ENCODE assay signal across 1 cellular context in the genomic region with DNA sequence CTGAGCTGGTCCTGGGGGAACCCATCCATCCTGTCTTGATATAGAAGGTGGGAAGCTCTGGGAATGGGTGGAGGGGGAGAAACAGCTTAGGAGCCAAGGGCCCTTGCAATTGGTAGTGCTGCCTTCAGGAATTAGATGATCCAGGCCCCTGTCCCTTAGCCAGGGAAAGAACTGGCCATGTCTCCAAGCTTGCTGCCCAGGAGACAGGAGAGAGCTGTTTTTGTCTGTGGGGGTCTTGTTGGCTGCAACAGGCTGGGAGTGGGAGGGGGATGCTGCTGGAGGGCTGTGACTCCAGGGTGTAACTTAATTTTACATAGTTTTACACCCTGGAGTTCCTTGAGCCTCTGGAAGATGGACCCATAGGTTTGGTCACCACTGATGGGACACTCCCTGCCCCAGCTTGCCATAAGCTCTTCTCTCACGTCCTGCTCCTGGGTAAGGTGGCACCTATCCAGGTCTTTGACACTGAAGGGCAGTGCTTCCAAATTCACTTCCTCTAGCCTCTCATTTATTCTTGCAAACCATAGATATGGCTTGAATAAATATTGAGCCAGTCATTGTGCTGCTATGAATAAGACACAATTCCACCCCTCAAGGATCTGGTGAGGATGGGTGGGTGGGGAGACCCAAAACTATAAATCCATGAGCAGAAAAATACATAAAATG.
TF ChIP-seq lines count a peak whose summit lies in the region.

No MANE protein-coding gene starts in this region.

TF ChIP-seq in HepG2, 621 proteins besides CTCF, POLR2A, EP300 and RAD21 (continued from another document and continues in another):
- no peak for TF ChIP-seq PREB (CRISPR knock-in tag; IDR thresholded peaks at IDR 0.05)
- no peak for TF ChIP-seq CSRNP2 (CRISPR knock-in tag; conservative IDR thresholded peaks at IDR 0.05; ENCODE audit: low read depth)
- 0 out of 2 replicates have a peak, but pooled peaks have one; percentile 10 for TF ChIP-seq SIN3A (IDR thresholded peaks at IDR 0.05; ENCODE audit: borderline replicate concordance, low read depth, low read length)
- TF ChIP-seq CEBPG (CRISPR knock-in tag; IDR thresholded peaks at IDR 0.05) = no peak
- TF ChIP-seq TARDBP (CRISPR knock-in tag; IDR thresholded peaks at IDR 0.05) = no peak
- TF ChIP-seq, protein P1, sequence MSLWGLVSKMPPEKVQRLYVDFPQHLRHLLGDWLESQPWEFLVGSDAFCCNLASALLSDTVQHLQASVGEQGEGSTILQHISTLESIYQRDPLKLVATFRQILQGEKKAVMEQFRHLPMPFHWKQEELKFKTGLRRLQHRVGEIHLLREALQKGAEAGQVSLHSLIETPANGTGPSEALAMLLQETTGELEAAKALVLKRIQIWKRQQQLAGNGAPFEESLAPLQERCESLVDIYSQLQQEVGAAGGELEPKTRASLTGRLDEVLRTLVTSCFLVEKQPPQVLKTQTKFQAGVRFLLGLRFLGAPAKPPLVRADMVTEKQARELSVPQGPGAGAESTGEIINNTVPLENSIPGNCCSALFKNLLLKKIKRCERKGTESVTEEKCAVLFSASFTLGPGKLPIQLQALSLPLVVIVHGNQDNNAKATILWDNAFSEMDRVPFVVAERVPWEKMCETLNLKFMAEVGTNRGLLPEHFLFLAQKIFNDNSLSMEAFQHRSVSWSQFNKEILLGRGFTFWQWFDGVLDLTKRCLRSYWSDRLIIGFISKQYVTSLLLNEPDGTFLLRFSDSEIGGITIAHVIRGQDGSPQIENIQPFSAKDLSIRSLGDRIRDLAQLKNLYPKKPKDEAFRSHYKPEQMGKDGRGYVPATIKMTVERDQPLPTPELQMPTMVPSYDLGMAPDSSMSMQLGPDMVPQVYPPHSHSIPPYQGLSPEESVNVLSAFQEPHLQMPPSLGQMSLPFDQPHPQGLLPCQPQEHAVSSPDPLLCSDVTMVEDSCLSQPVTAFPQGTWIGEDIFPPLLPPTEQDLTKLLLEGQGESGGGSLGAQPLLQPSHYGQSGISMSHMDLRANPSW (CRISPR knock-in tag; IDR thresholded peaks at IDR 0.05; ENCODE audit: borderline replicate concordance) = no peak
- TF ChIP-seq SOX6 (IDR thresholded peaks at IDR 0.05) = no peak
- no peak for TF ChIP-seq SOX6 (CRISPR knock-in tag; IDR thresholded peaks at IDR 0.05)
- peak; percentile 93 for TF ChIP-seq MBD4 (IDR thresholded peaks at IDR 0.05; ENCODE audit: borderline replicate concordance, low read length)
- TF ChIP-seq ZNF503 (CRISPR knock-in tag; IDR thresholded peaks at IDR 0.05) = no peak
- TF ChIP-seq NFIB (CRISPR knock-in tag; IDR thresholded peaks at IDR 0.05; ENCODE audit: borderline replicate concordance) = no peak
- TF ChIP-seq RCOR2 (CRISPR knock-in tag; IDR thresholded peaks at IDR 0.05) = no peak
- TF ChIP-seq E2F2 (CRISPR knock-in tag; IDR thresholded peaks at IDR 0.05; ENCODE audit: borderline replicate concordance) = no peak
- TF ChIP-seq ZNF20 (CRISPR knock-in tag; IDR thresholded peaks at IDR 0.05) = no peak
- TF ChIP-seq ZNF30 (CRISPR knock-in tag; IDR thresholded peaks at IDR 0.05) = no peak
- peak; percentile 30; the same call in 1 of the 2 replicates for TF ChIP-seq MEF2D (CRISPR knock-in tag; IDR thresholded peaks at IDR 0.05)
- 0 out of 2 replicates have a peak, but pooled peaks have one; percentile 20 for TF ChIP-seq HDAC1 (CRISPR knock-in tag; IDR thresholded peaks at IDR 0.05)
- 0 out of 2 replicates have a peak, but pooled peaks have one; percentile 34 for TF ChIP-seq HES4 (CRISPR knock-in tag; IDR thresholded peaks at IDR 0.05; ENCODE audit: borderline replicate concordance)
- TF ChIP-seq ZNF703 (CRISPR knock-in tag; IDR thresholded peaks at IDR 0.05; ENCODE audit: borderline replicate concordance) = no peak
- TF ChIP-seq FOXJ3 (CRISPR knock-in tag; IDR thresholded peaks at IDR 0.05; ENCODE audit: borderline replicate concordance) = no peak
- TF ChIP-seq ZNF609 (CRISPR knock-in tag; IDR thresholded peaks at IDR 0.05; ENCODE audit: borderline replicate concordance) = 0 out of 2 replicates have a peak, but pooled peaks have one; percentile 4
- TF ChIP-seq NFIC (IDR thresholded peaks at IDR 0.05; ENCODE audit: low read length) = 0 out of 2 replicates have a peak, but pooled peaks have one; percentile 15
- TF ChIP-seq HNF1B (CRISPR knock-in tag; IDR thresholded peaks at IDR 0.05) = peak; percentile 83
- no peak for TF ChIP-seq ZNF557 (CRISPR knock-in tag; IDR thresholded peaks at IDR 0.05)
- TF ChIP-seq RBM22 (optimal IDR thresholded peaks at IDR 0.05; ENCODE audit: low read length) = peak; percentile 100
- TF ChIP-seq SRSF4 (IDR thresholded peaks at IDR 0.05; ENCODE audit: low read depth, low read length, poor library complexity, severe bottlenecking) = no peak
- TF ChIP-seq ZNF138 (CRISPR knock-in tag; IDR thresholded peaks at IDR 0.05; ENCODE audit: low read depth) = no peak
- TF ChIP-seq, protein P2, sequence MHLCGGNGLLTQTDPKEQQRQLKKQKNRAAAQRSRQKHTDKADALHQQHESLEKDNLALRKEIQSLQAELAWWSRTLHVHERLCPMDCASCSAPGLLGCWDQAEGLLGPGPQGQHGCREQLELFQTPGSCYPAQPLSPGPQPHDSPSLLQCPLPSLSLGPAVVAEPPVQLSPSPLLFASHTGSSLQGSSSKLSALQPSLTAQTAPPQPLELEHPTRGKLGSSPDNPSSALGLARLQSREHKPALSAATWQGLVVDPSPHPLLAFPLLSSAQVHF (CRISPR knock-in tag; IDR thresholded peaks at IDR 0.05) = no peak
- TF ChIP-seq, protein P3, sequence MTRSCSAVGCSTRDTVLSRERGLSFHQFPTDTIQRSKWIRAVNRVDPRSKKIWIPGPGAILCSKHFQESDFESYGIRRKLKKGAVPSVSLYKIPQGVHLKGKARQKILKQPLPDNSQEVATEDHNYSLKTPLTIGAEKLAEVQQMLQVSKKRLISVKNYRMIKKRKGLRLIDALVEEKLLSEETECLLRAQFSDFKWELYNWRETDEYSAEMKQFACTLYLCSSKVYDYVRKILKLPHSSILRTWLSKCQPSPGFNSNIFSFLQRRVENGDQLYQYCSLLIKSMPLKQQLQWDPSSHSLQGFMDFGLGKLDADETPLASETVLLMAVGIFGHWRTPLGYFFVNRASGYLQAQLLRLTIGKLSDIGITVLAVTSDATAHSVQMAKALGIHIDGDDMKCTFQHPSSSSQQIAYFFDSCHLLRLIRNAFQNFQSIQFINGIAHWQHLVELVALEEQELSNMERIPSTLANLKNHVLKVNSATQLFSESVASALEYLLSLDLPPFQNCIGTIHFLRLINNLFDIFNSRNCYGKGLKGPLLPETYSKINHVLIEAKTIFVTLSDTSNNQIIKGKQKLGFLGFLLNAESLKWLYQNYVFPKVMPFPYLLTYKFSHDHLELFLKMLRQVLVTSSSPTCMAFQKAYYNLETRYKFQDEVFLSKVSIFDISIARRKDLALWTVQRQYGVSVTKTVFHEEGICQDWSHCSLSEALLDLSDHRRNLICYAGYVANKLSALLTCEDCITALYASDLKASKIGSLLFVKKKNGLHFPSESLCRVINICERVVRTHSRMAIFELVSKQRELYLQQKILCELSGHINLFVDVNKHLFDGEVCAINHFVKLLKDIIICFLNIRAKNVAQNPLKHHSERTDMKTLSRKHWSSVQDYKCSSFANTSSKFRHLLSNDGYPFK (CRISPR knock-in tag; IDR thresholded peaks at IDR 0.05; ENCODE audit: borderline replicate concordance) = no peak
- TF ChIP-seq ZFP36L1 (CRISPR knock-in tag; IDR thresholded peaks at IDR 0.05) = no peak
- TF ChIP-seq, protein P4, sequence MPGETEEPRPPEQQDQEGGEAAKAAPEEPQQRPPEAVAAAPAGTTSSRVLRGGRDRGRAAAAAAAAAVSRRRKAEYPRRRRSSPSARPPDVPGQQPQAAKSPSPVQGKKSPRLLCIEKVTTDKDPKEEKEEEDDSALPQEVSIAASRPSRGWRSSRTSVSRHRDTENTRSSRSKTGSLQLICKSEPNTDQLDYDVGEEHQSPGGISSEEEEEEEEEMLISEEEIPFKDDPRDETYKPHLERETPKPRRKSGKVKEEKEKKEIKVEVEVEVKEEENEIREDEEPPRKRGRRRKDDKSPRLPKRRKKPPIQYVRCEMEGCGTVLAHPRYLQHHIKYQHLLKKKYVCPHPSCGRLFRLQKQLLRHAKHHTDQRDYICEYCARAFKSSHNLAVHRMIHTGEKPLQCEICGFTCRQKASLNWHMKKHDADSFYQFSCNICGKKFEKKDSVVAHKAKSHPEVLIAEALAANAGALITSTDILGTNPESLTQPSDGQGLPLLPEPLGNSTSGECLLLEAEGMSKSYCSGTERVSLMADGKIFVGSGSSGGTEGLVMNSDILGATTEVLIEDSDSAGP (CRISPR knock-in tag; IDR thresholded peaks at IDR 0.05; ENCODE audit: borderline replicate concordance) = no peak
- TF ChIP-seq ZNF317 (CRISPR knock-in tag; IDR thresholded peaks at IDR 0.05) = no peak
- no peak for TF ChIP-seq ZNF670 (CRISPR knock-in tag; IDR thresholded peaks at IDR 0.05; ENCODE audit: borderline replicate concordance)
- no peak for TF ChIP-seq HCFC1 (IDR thresholded peaks at IDR 0.05; ENCODE audit: low read depth, low read length)
- TF ChIP-seq NCOA5 (CRISPR knock-in tag; IDR thresholded peaks at IDR 0.05) = no peak
